In the genomic region with DNA sequence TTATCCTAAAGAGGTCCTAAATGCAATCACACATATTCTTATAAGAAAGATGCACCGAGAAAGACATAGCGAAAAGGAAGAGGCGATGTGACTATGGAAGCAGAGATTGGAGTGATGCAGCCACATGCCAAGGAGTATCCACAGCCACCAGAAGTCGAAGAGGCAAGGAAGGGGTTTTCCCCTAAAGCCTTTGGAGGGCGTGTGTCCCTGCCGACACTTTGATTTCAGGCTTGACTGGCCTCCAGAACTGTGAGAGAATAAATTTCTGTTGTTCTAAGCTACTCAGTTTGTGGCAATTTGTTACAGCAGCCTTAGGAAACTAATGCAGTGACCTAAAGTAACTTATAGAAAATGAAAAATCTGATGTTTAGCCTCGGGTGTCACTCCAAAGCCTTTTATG, we compare ENCODE assay signal across 23 cellular contexts.
"Had no signal": no experiment of that assay in that cellular context is flagged by ENCODE, and none has a peak within 500 bp of the region (broad histone marks: within the 10 kb centered on the region; RNA-seq: fewer than 3 reads in every experiment).

No MANE protein-coding gene starts in this region.

- H3K27ac ChIP-seq: left ventricle myocardium inferior, parathyroid adenoma, psoas muscle, right atrium auricular region, right lobe of liver, skin epidermis, spleen, suprapubic skin, tibial nerve, uterus had no signal

- H3K79me2 ChIP-seq: parathyroid adenoma had no signal

- FAIRE-seq: keratinocyte had no signal

- H3K36me3 ChIP-seq: left ventricle myocardium inferior, right atrium auricular region, right lobe of liver, spleen, suprapubic skin, tibial nerve, uterus had no signal

- H3K4me1 ChIP-seq: left ventricle myocardium inferior, right atrium auricular region, right lobe of liver, spleen, suprapubic skin, tibial nerve, uterus had no signal

- ATAC-seq: left colon; mucosa of descending colon; naive thymus-derived CD4-positive, alpha-beta T cell; natural killer cell treated with Interleukin-12 subunit alpha and Interleukin-12 subunit beta and Interleukin-15 and Interleukin-18, amount 100 ng/mL, for 72 hours; psoas muscle; right lobe of liver; stimulated activated effector memory CD8-positive, alpha-beta T cell treated with anti-CD3 and anti-CD28 coated beads, Interleukin-12 subunit alpha, Interleukin-12 subunit beta, amount 100 ng/mL, for 72 hours had no signal

- H3K4me3 ChIP-seq: left ventricle myocardium inferior, lung, mucosa of descending colon, psoas muscle, right atrium auricular region, right lobe of liver, skin epidermis, spleen, suprapubic skin, tibial nerve, uterus had no signal

- H3K9ac ChIP-seq: parathyroid adenoma had no signal

- DNase-seq: hippocampal formation; kidney glomerular epithelial cell; left colon; left ventricle myocardium inferior; midbrain; mucosa of descending colon; naive thymus-derived CD4-positive, alpha-beta T cell; nucleus accumbens; psoas muscle; right lobe of liver; spleen; stimulated activated CD4-positive, alpha-beta T cell treated with anti-CD3 and anti-CD28 coated beads, Interleukin-4, amount 100 ng/mL, for 24 hours; stimulated activated naive CD4-positive, alpha-beta T cell; uterus had no signal

- H3K9me3 ChIP-seq: left ventricle myocardium inferior, mucosa of descending colon, psoas muscle, right atrium auricular region, right lobe of liver, spleen, suprapubic skin, tibial nerve, uterus had no signal

- H2AFZ ChIP-seq: parathyroid adenoma had no signal

- H3K27me3 ChIP-seq: right atrium auricular region, right lobe of liver, spleen, suprapubic skin, tibial nerve, uterus had no signal
